Comparison of ENCODE assay signal across 1 cellular context in genomic region chr2:36380624-36381481, GRCh38.
TF ChIP-seq lines count a peak whose summit lies in the region.

No MANE protein-coding gene starts in this region.

TF ChIP-seq in HepG2, 621 proteins besides CTCF, POLR2A, EP300 and RAD21 (continued from another document and continues in another):
- TF ChIP-seq SOX6 (IDR thresholded peaks at IDR 0.05): no peak
- TF ChIP-seq SOX6 (CRISPR knock-in tag; IDR thresholded peaks at IDR 0.05): peak; percentile 96
- peak; percentile 82 for TF ChIP-seq KMT2A (CRISPR knock-in tag; IDR thresholded peaks at IDR 0.05)
- TF ChIP-seq SAP130 (CRISPR knock-in tag; IDR thresholded peaks at IDR 0.05; ENCODE audit: low read depth): peak; percentile 93
- no peak for TF ChIP-seq SP2 (CRISPR knock-in tag; IDR thresholded peaks at IDR 0.05)
- no peak; the same call in 1 of the 2 replicates for TF ChIP-seq ZNF569 (CRISPR knock-in tag; IDR thresholded peaks at IDR 0.05; ENCODE audit: borderline replicate concordance)
- peak; percentile 93 for TF ChIP-seq ARID4A (CRISPR knock-in tag; IDR thresholded peaks at IDR 0.05; ENCODE audit: borderline replicate concordance)
- peak; percentile 99 for TF ChIP-seq ZMYM4 (CRISPR knock-in tag; IDR thresholded peaks at IDR 0.05)
- TF ChIP-seq PCBP1 (IDR thresholded peaks at IDR 0.05; ENCODE audit: borderline replicate concordance, low read depth, low read length): peak; percentile 79; the same call in 1 of the 2 replicates
- no peak for TF ChIP-seq RNF2 (conservative IDR thresholded peaks at IDR 0.05; ENCODE audit: low read depth)
- TF ChIP-seq CENPT (CRISPR knock-in tag; IDR thresholded peaks at IDR 0.05; ENCODE audit: low read depth): no peak
- TF ChIP-seq PATZ1 (CRISPR knock-in tag; IDR thresholded peaks at IDR 0.05): peak; percentile 98
- TF ChIP-seq NAIF1 (CRISPR knock-in tag; IDR thresholded peaks at IDR 0.05; ENCODE audit: borderline replicate concordance): no peak; the same call in 1 of the 2 replicates
- TF ChIP-seq HNF4G (IDR thresholded peaks at IDR 0.05; ENCODE audit: borderline replicate concordance, low read depth, low read length): peak; percentile 97
- peak; percentile 98 for TF ChIP-seq HNF4G (CRISPR knock-in tag; IDR thresholded peaks at IDR 0.05; ENCODE audit: borderline replicate concordance, low read depth)
- TF ChIP-seq PRDM15 (CRISPR knock-in tag; IDR thresholded peaks at IDR 0.05): 0 out of 2 replicates have a peak, but pooled peaks have one; percentile 43
- TF ChIP-seq E2F2 (CRISPR knock-in tag; IDR thresholded peaks at IDR 0.05; ENCODE audit: borderline replicate concordance): peak; percentile 70; the same call in 1 of the 2 replicates
- TF ChIP-seq TFDP1 (CRISPR knock-in tag; IDR thresholded peaks at IDR 0.05; ENCODE audit: borderline replicate concordance): peak; percentile 86
- peak; percentile 92 for TF ChIP-seq ZNF747 (CRISPR knock-in tag; IDR thresholded peaks at IDR 0.05; ENCODE audit: borderline replicate concordance)
- TF ChIP-seq ZNF672 (CRISPR knock-in tag; IDR thresholded peaks at IDR 0.05): no peak
- no peak for TF ChIP-seq SMC3 (IDR thresholded peaks at IDR 0.05; ENCODE audit: low read length)
- TF ChIP-seq HDAC6 (IDR thresholded peaks at IDR 0.05; ENCODE audit: low read depth, low read length): no peak
- TF ChIP-seq NR2F1 (CRISPR knock-in tag; IDR thresholded peaks at IDR 0.05): peak; percentile 97 to 99
- TF ChIP-seq RARG (CRISPR knock-in tag; IDR thresholded peaks at IDR 0.05; ENCODE audit: low read depth): no peak
- no peak for TF ChIP-seq NFE2L1 (CRISPR knock-in tag; IDR thresholded peaks at IDR 0.05; ENCODE audit: borderline replicate concordance)
- peak; percentile 59; the same call in 1 of the 2 replicates for TF ChIP-seq ZHX1 (CRISPR knock-in tag; IDR thresholded peaks at IDR 0.05; ENCODE audit: low read depth)
- no peak; the same call in 1 of the 2 replicates for TF ChIP-seq ETV6 (CRISPR knock-in tag; conservative IDR thresholded peaks at IDR 0.05)
- TF ChIP-seq DDIT3 (CRISPR knock-in tag; IDR thresholded peaks at IDR 0.05): no peak
- TF ChIP-seq ZHX2 (IDR thresholded peaks at IDR 0.05; ENCODE audit: low read depth): no peak
- TF ChIP-seq ZHX2 (CRISPR knock-in tag; IDR thresholded peaks at IDR 0.05; ENCODE audit: borderline replicate concordance): peak; percentile 37; the same call in 1 of the 2 replicates
- no peak for TF ChIP-seq E2F5 (CRISPR knock-in tag; conservative IDR thresholded peaks at IDR 0.05)
- no peak for TF ChIP-seq NFE2 (CRISPR knock-in tag; IDR thresholded peaks at IDR 0.05)
